ENCODE assay signal across 1 cellular context in genomic region chr20:62182469-62183425, GRCh38.
TF ChIP-seq lines count a peak whose summit lies in the region.

Gene MTG2 (plus strand): TSS chr20:62183028. CDS start chr20:62193421, 10,393 bp downstream.

TF ChIP-seq in HepG2, 621 proteins besides CTCF, POLR2A, EP300 and RAD21 (continued from another document and continues in another):
- TF ChIP-seq AHDC1 (CRISPR knock-in tag; IDR thresholded peaks at IDR 0.05; ENCODE audit: borderline replicate concordance) (0 out of 2 replicates have a peak, but pooled peaks have one; percentile 61), ZNF784 (CRISPR knock-in tag; IDR thresholded peaks at IDR 0.05; ENCODE audit: borderline replicate concordance) (peak; percentile 69; the same call in 1 of the 2 replicates), JUN (CRISPR knock-in tag; IDR thresholded peaks at IDR 0.05) (peak; percentile 63), ZNF264 (CRISPR knock-in tag; IDR thresholded peaks at IDR 0.05) (peak; percentile 97), SOX13 (IDR thresholded peaks at IDR 0.05) (peak; percentile 71; the same call in 1 of the 2 replicates), SOX13 (CRISPR knock-in tag; conservative IDR thresholded peaks at IDR 0.05 in 1 of 2, IDR thresholded peaks at IDR 0.05 in 1 of 2) (peak in 1 of 2 experiments; percentile 71; a peak in 2 of 4 replicates), SALL2 (CRISPR knock-in tag; IDR thresholded peaks at IDR 0.05) (peak; percentile 99; the same call in 1 of the 2 replicates), NR2C2 (CRISPR knock-in tag; IDR thresholded peaks at IDR 0.05; ENCODE audit: borderline replicate concordance) (peak; percentile 99), ZSCAN29 (CRISPR knock-in tag; conservative IDR thresholded peaks at IDR 0.05) (peak; percentile 96), ZNF484 (CRISPR knock-in tag; IDR thresholded peaks at IDR 0.05; ENCODE audit: borderline replicate concordance, low read depth) (0 out of 2 replicates have a peak, but pooled peaks have one; percentile 63), SOX6 (IDR thresholded peaks at IDR 0.05) (no peak), SOX6 (CRISPR knock-in tag; IDR thresholded peaks at IDR 0.05) (peak; percentile 83), ZKSCAN8 (CRISPR knock-in tag; IDR thresholded peaks at IDR 0.05; ENCODE audit: borderline replicate concordance) (peak; percentile 88), TEAD3 (CRISPR knock-in tag; optimal IDR thresholded peaks at IDR 0.05; ENCODE audit: borderline replicate concordance) (peak; percentile 79), ZNF740 (CRISPR knock-in tag; IDR thresholded peaks at IDR 0.05) (peak; percentile 87), PAWR (CRISPR knock-in tag; IDR thresholded peaks at IDR 0.05; ENCODE audit: borderline replicate concordance) (no peak; the same call in 1 of the 2 replicates), ZNF275 (CRISPR knock-in tag; IDR thresholded peaks at IDR 0.05; ENCODE audit: borderline replicate concordance) (peak; percentile 95), U2AF1 (optimal IDR thresholded peaks at IDR 0.05; ENCODE audit: low read depth, low read length) (peak; percentile 90), BRD4 (CRISPR knock-in tag; IDR thresholded peaks at IDR 0.05) (peak; percentile 99), JUNB (CRISPR knock-in tag; IDR thresholded peaks at IDR 0.05; ENCODE audit: borderline replicate concordance) (no peak; the same call in 1 of the 2 replicates), FOXA3 (CRISPR knock-in tag; IDR thresholded peaks at IDR 0.05) (peak; percentile 78), ZNF331 (CRISPR knock-in tag; IDR thresholded peaks at IDR 0.05) (peak; percentile 98), BHLHE40 (IDR thresholded peaks at IDR 0.05; ENCODE audit: low read length) (no peak), HINFP (CRISPR knock-in tag; IDR thresholded peaks at IDR 0.05; ENCODE audit: low read depth) (peak; percentile 96), DNMT1 (CRISPR knock-in tag; IDR thresholded peaks at IDR 0.05) (peak; percentile 70), ZBTB49 (CRISPR knock-in tag; IDR thresholded peaks at IDR 0.05; ENCODE audit: borderline replicate concordance) (peak; percentile 66; the same call in 1 of the 2 replicates), SP4 (CRISPR knock-in tag; IDR thresholded peaks at IDR 0.05) (peak; percentile 76), GZF1 (CRISPR knock-in tag; IDR thresholded peaks at IDR 0.05) (peak; percentile 82; the same call in 1 of the 2 replicates), KLF13 (CRISPR knock-in tag; IDR thresholded peaks at IDR 0.05) (peak; percentile 99), REST (IDR thresholded peaks at IDR 0.05; ENCODE audit: borderline replicate concordance in 1 of 2, low read depth in 1 of 2, low read length in 2 of 2) (peak in 1 of 2 experiments; percentile 25; a peak in 1 of 4 replicates), ELF3 (CRISPR knock-in tag; IDR thresholded peaks at IDR 0.05) (peak; percentile 96), ZNF687 (CRISPR knock-in tag; IDR thresholded peaks at IDR 0.05) (peak; percentile 99), CHD4 (IDR thresholded peaks at IDR 0.05; ENCODE audit: borderline replicate concordance, low read length) (0 out of 2 replicates have a peak, but pooled peaks have one; percentile 38), ZSCAN31 (CRISPR knock-in tag; IDR thresholded peaks at IDR 0.05; ENCODE audit: low read depth) (peak; percentile 99), ZMYM4 (CRISPR knock-in tag; IDR thresholded peaks at IDR 0.05) (peak; percentile 96), ZNF660 (CRISPR knock-in tag; IDR thresholded peaks at IDR 0.05; ENCODE audit: borderline replicate concordance, low read depth) (no peak), NR0B2 (CRISPR knock-in tag; IDR thresholded peaks at IDR 0.05) (peak; percentile 96), ZNF138 (CRISPR knock-in tag; IDR thresholded peaks at IDR 0.05; ENCODE audit: low read depth) (peak; percentile 97), ZNF33B (CRISPR knock-in tag; IDR thresholded peaks at IDR 0.05) (peak; percentile 97), TOPORS (CRISPR knock-in tag; IDR thresholded peaks at IDR 0.05) (peak; percentile 99), HOXA3 (CRISPR knock-in tag; IDR thresholded peaks at IDR 0.05) (peak; percentile 98), ZNF772 (CRISPR knock-in tag; IDR thresholded peaks at IDR 0.05) (peak; percentile 99)
